Comparison of ENCODE assay signal across 1 cellular context in the genomic region with DNA sequence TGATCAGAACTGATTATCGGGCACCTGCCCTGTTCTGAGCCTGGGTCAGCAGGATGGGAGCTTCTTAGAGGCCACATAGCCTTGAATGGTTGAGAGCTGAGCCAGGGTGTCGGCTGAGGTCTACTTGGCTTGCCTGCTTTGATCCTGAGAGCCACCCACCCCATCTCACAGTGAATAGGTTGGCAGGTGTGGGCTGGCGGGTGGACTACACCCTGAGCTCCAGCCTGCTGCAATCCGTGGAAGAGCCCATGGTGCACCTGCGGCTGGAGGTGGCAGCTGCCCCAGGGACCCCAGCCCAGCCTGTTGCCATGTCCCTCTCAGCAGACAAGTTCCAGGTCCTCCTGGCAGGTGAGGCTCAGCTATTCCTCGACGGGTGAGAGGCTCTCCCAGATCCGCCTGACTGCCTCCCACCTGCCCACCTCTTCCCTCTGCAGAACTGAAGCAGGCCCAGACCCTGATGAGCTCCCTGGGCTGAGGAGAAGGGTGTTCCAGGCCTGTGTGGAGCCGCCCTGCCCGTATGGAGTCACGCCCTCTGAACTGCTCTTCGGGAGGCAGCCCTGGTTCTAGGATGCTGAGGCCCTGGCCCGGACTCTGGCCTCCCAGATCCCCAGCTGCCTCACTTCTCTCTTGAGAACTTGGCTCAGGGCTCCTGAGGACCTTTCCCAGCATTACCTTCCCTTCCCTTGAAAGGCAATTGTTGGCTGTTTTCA.
TF ChIP-seq lines count a peak whose summit lies in the region.

No MANE protein-coding gene starts in this region.

TF ChIP-seq in endothelial cell of umbilical vein, 7 proteins besides CTCF, POLR2A, EP300 and RAD21:
- no peak for TF ChIP-seq MYC (IDR thresholded peaks at IDR 0.05; ENCODE audit: low read depth, low read length)
- no peak for TF ChIP-seq GATA2 (IDR thresholded peaks at IDR 0.05; ENCODE audit: insufficient read depth, insufficient read length, low read depth, low read length)
- TF ChIP-seq POLR2AphosphoS5 (IDR thresholded peaks at IDR 0.05; ENCODE audit: insufficient read depth, low read depth, low read length), result no peak
- TF ChIP-seq FOS (IDR thresholded peaks at IDR 0.05; ENCODE audit: borderline replicate concordance, insufficient read depth, low read length), result no peak
- TF ChIP-seq, protein P1, sequence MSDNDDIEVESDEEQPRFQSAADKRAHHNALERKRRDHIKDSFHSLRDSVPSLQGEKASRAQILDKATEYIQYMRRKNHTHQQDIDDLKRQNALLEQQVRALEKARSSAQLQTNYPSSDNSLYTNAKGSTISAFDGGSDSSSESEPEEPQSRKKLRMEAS (IDR thresholded peaks at IDR 0.05; ENCODE audit: insufficient read depth, insufficient read length), result no peak
- TF ChIP-seq JUN (IDR thresholded peaks at IDR 0.05; ENCODE audit: borderline replicate concordance, insufficient read depth, insufficient read length, low read depth), result no peak
- TF ChIP-seq EZH2 (IDR thresholded peaks at IDR 0.05; ENCODE audit: borderline replicate concordance, low read depth, low read length, severe bottlenecking), result no peak
